19 cellular contexts compared by ENCODE assay signal in the genomic region with DNA sequence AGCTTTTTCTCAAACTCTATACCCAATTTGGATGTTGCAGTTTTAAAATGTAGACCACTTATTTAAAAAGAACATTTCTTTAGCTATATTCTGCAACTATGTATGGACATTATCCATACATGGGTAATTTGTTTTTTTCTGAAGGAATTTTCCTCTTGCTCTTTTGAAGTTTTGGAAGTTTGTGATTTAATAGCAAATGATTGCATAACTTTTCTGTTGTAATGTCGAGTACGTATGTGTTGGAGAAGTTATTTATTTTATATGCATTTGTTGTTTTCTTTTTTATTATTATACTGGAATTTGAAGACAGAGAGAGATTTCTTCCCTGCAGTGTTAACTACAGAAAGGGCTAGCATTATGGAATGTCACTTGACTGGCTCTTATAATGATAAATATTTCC.
DNase-seq lines count a peak whose midpoint lies in the region; ATAC-seq, FAIRE-seq and TF ChIP-seq lines count a peak whose summit lies in the region.
"Had no signal": no experiment of that assay in that cellular context is flagged by ENCODE, and none has a peak within 500 bp of the region (broad histone marks: within the 10 kb centered on the region; RNA-seq: fewer than 3 reads in every experiment).

No MANE protein-coding gene starts in this region.

- H3K4me2 ChIP-seq in HCT116 (ENCODE audit: low read length), result no peak overlapping the region
- H3K4me2 ChIP-seq in smooth muscle cell, result no peak overlapping the region
- H3K4me2 ChIP-seq: A549; BLaER1 treated with 17β-estradiol and CSF1 and Interleukin-3, amounts not matched to agents 10 nM and 100 nM had no signal

- H4K20me1 ChIP-seq in HCT116 (ENCODE audit: insufficient read depth) (no peaks in the 10 kb centered on the region), smooth muscle cell (ENCODE audit: low read depth) (no peaks in the 10 kb centered on the region)
- H4K20me1 ChIP-seq: BLaER1 treated with 17β-estradiol and CSF1 and Interleukin-3, amounts not matched to agents 10 nM and 100 nM had no signal

- POLR2A ChIA-PET in HCT116 (lab: Charles Lee), result interaction anchor here (0.5 kb wide), 1 partner anchor 694 kb away, joined by 3 read pairs; no protein-coding TSS in a partner anchor

- no peak overlapping the region for H3K27ac Mint-ChIP-seq in activated T-helper 2 cell treated with anti-CD3 and anti-CD28 coated beads, Interferon-gamma antibody, Interleukin-2, Interleukin-4, amounts not matched to agents 10 μg/mL and 5 μg/mL and 100 μg/mL, durations not matched to agents 14 hours and 24 hours and 36 hours
- H3K27ac Mint-ChIP-seq: CD4-positive, alpha-beta T cell; CD8-positive, alpha-beta memory T cell; HFFc6 had no signal

- no peak for TF ChIP-seq POLR2A in HCT116 (IDR thresholded peaks at IDR 0.05; ENCODE audit: borderline replicate concordance, extremely low read depth, insufficient read depth, insufficient read length)

- H3K9me3 ChIP-seq in HCT116 (ENCODE audit: control insufficient read depth in 1 of 2, insufficient read depth in 1 of 2, low read depth in 1 of 2, low read length in 2 of 2) (no peaks in the 10 kb centered on the region), SK-N-MC (ENCODE audit: low read depth, low read length) (no peaks in the 10 kb centered on the region), smooth muscle cell (replicated peaks; ENCODE audit: low read depth) (no peaks in the 10 kb centered on the region)
- H3K9me3 ChIP-seq: A549; BE2C; BLaER1 treated with 17β-estradiol and CSF1 and Interleukin-3, amounts not matched to agents 10 nM and 100 nM had no signal

- H2AFZ ChIP-seq in HCT116 (ENCODE audit: low read depth, low read length, poor library complexity, severe bottlenecking) (peak overlapping the region; percentile 92), smooth muscle cell (ENCODE audit: low read depth) (peak overlapping the region; percentile 92)

- CTCF ChIA-PET in HCT116 (lab: Charles Lee), result interaction anchor here (0.7 to 2.6 kb wide), 13 partner anchors 12 to 691 kb away, joined by 3 to 38 read pairs (median 5); no protein-coding TSS in a partner anchor

- no peaks in the 10 kb centered on the region for H3K9me2 ChIP-seq in HCT116 (ENCODE audit: insufficient read depth)

- peaks cover 7% of the 10 kb centered on the region for H3F3A ChIP-seq in smooth muscle cell (ENCODE audit: low read depth)

- WGBS in smooth muscle cell (ENCODE audit: low lambda C conversion rate), result 83% methylated on average over 2 of the region's 2 CpGs

- intact Hi-C loops in HCT116 (cut with micrococcal nuclease), result loop anchor here (1.0 to 5.0 kb wide), 4 partner anchors 317 to 727 kb away; no protein-coding TSS in a partner anchor
- intact Hi-C loops in activated T-helper 2 cell treated with anti-CD3 and anti-CD28 coated beads, Interferon-gamma antibody, Interleukin-2, Interleukin-4, amounts not matched to agents 10 μg/mL and 5 μg/mL and 100 μg/mL, durations not matched to agents 14 hours and 24 hours and 36 hours (cut with micrococcal nuclease), result loop anchor here (1.0 to 2.0 kb wide), 2 partner anchors 543 to 688 kb away; no protein-coding TSS in a partner anchor

- no peak overlapping the region for H3K9ac ChIP-seq in HCT116 (ENCODE audit: low read length)
- H3K9ac ChIP-seq in SK-N-MC (ENCODE audit: insufficient read length), result no peak overlapping the region
- H3K9ac ChIP-seq in smooth muscle cell (ENCODE audit: low read depth), result no peak overlapping the region
- H3K9ac ChIP-seq: BLaER1 treated with 17β-estradiol and CSF1 and Interleukin-3, amounts not matched to agents 10 nM and 100 nM had no signal

- peak; percentile 8 for FAIRE-seq in frontal cortex (lab: Jason Lieb, UNC)
- FAIRE-seq: A549 had no signal

- H3K27me3 ChIP-seq in HCT116 (ENCODE audit: insufficient read depth, low read length), result no peaks in the 10 kb centered on the region
- no peaks in the 10 kb centered on the region for H3K27me3 ChIP-seq in smooth muscle cell (ENCODE audit: low read depth)
- H3K27me3 ChIP-seq: BE2C; BLaER1 treated with 17β-estradiol and CSF1 and Interleukin-3, amounts not matched to agents 10 nM and 100 nM had no signal

- no TSS peak for BruUV-seq in HCT116 (replicated peaks; lab: Mats Ljungman, UMichigan)

- no peak for DNase-seq in HCT116 (ENCODE audit: low read depth, low spot score)
- DNase-seq in SK-N-MC (ENCODE audit: low read depth, low spot score), result no peak
- no peak for DNase-seq in frontal cortex (ENCODE audit: low spot score in 2 of 2)
- DNase-seq in smooth muscle cell (lab: John Stamatoyannopoulos, UW; ENCODE audit: unreplicated experiment), result no peak
- no peak for DNase-seq in NCI-H2107 (lab: John Stamatoyannopoulos, UW)
- no peak for DNase-seq in activated T-helper 2 cell treated with anti-CD3 and anti-CD28 coated beads, Interferon-gamma antibody, Interleukin-2, Interleukin-4, amounts not matched to agents 10 μg/mL and 5 μg/mL and 100 μg/mL, durations not matched to agents 14 hours and 24 hours and 36 hours (ENCODE audit: low spot score)
- no peak for DNase-seq in RKO (ENCODE audit: low spot score)
- DNase-seq: 8988T; ACHN; BE2C; Calu3; CD4-positive, alpha-beta T cell; CD8-positive, alpha-beta memory T cell; DMS79 treated with DMSO at 0.1 percent for 48 hours; H9; HFFc6 had no signal

- no peaks in the 10 kb centered on the region for H3K4me1 Mint-ChIP-seq in activated T-helper 2 cell treated with anti-CD3 and anti-CD28 coated beads, Interferon-gamma antibody, Interleukin-2, Interleukin-4, amounts not matched to agents 10 μg/mL and 5 μg/mL and 100 μg/mL, durations not matched to agents 14 hours and 24 hours and 36 hours (ENCODE audit: low read depth)
- H3K4me1 Mint-ChIP-seq: CD8-positive, alpha-beta memory T cell had no signal

- H3K4me1 ChIP-seq in HCT116 (ENCODE audit: control insufficient read depth in 1 of 2, insufficient read depth in 2 of 2, low read length in 2 of 2) (peaks cover 0 to 9% of the 10 kb centered on the region in 2 experiments; a peak in 1 of 4 replicates), smooth muscle cell (ENCODE audit: low read depth) (peaks cover 5% of the 10 kb centered on the region)
- H3K4me1 ChIP-seq: BE2C had no signal

- H3K27ac ChIP-seq in HCT116 (ENCODE audit: low read depth, low read length), result no peak overlapping the region
- H3K27ac ChIP-seq in SK-N-MC, result 0 out of 2 replicates have a peak overlapping the region, but pooled peaks have one; percentile 0
- peak overlapping the region; percentile 49 for H3K27ac ChIP-seq in smooth muscle cell (ENCODE audit: low read depth)
- H3K27ac ChIP-seq: A549; BLaER1 treated with 17β-estradiol and CSF1 and Interleukin-3, amounts not matched to agents 10 nM and 100 nM had no signal

- peaks cover 3% of the 10 kb centered on the region for H3K27me3 Mint-ChIP-seq in activated T-helper 2 cell treated with anti-CD3 and anti-CD28 coated beads, Interferon-gamma antibody, Interleukin-2, Interleukin-4, amounts not matched to agents 10 μg/mL and 5 μg/mL and 100 μg/mL, durations not matched to agents 14 hours and 24 hours and 36 hours (ENCODE audit: low read depth)
- H3K27me3 Mint-ChIP-seq: CD4-positive, alpha-beta T cell had no signal

- no peak overlapping the region for H3K4me3 Mint-ChIP-seq in activated T-helper 2 cell treated with anti-CD3 and anti-CD28 coated beads, Interferon-gamma antibody, Interleukin-2, Interleukin-4, amounts not matched to agents 10 μg/mL and 5 μg/mL and 100 μg/mL, durations not matched to agents 14 hours and 24 hours and 36 hours (ENCODE audit: low read depth)
- H3K4me3 Mint-ChIP-seq: CD14-positive monocyte; CD4-positive, alpha-beta T cell; CD8-positive, alpha-beta memory T cell; H9; HFFc6 had no signal

- no peak for ATAC-seq in HCT116

- no peaks in the 10 kb centered on the region for H3K36me3 Mint-ChIP-seq in activated T-helper 2 cell treated with anti-CD3 and anti-CD28 coated beads, Interferon-gamma antibody, Interleukin-2, Interleukin-4, amounts not matched to agents 10 μg/mL and 5 μg/mL and 100 μg/mL, durations not matched to agents 14 hours and 24 hours and 36 hours (ENCODE audit: low read depth)
- H3K36me3 Mint-ChIP-seq: CD14-positive monocyte; CD8-positive, alpha-beta memory T cell had no signal

- no peaks in the 10 kb centered on the region for H3K79me2 ChIP-seq in HCT116 (ENCODE audit: insufficient read depth, low read length)
- no peaks in the 10 kb centered on the region for H3K79me2 ChIP-seq in smooth muscle cell (ENCODE audit: low read depth)

- RAD21 ChIA-PET in HCT116 (lab: Charles Lee; ENCODE audit: low non-redundant PET in 1 of 2, low total read pairs in 2 of 2, uncharacterized antibody in 2 of 2, unreplicated experiment in 2 of 2), result interaction anchor here (1.1 to 2.3 kb wide), 3 partner anchors 543 to 689 kb away, joined by 7 to 13 read pairs (median 7); no protein-coding TSS in a partner anchor

- H3K4me3 ChIP-seq in HCT116 (replicated peaks in 1 of 2; ENCODE audit: low read depth in 1 of 2, low read length in 2 of 2) (no peak overlapping the region), SK-N-MC (no peak overlapping the region), smooth muscle cell (no peak overlapping the region)
- H3K4me3 ChIP-seq: A549; BLaER1 treated with 17β-estradiol and CSF1 and Interleukin-3, amounts not matched to agents 10 nM and 100 nM had no signal

- H3K9me3 Mint-ChIP-seq in activated T-helper 2 cell treated with anti-CD3 and anti-CD28 coated beads, Interferon-gamma antibody, Interleukin-2, Interleukin-4, amounts not matched to agents 10 μg/mL and 5 μg/mL and 100 μg/mL, durations not matched to agents 14 hours and 24 hours and 36 hours, result no peaks in the 10 kb centered on the region
- H3K9me3 Mint-ChIP-seq: CD14-positive monocyte; CD4-positive, alpha-beta T cell; H9; HFFc6 had no signal

- H3K36me3 ChIP-seq in HCT116 (ENCODE audit: control insufficient read depth in 1 of 2, insufficient read depth in 2 of 2, low read length in 2 of 2) (no peaks in the 10 kb centered on the region), SK-N-MC (ENCODE audit: insufficient read depth, low read length) (no peaks in the 10 kb centered on the region), smooth muscle cell (ENCODE audit: low read depth) (no peaks in the 10 kb centered on the region)
- H3K36me3 ChIP-seq: BE2C; BLaER1 treated with 17β-estradiol and CSF1 and Interleukin-3, amounts not matched to agents 10 nM and 100 nM had no signal

- TF ChIP-seq RAD21 in HCT116 (IDR thresholded peaks at IDR 0.05; ENCODE audit: low read depth), result no peak

- TF ChIP-seq CTCF in HCT116 (IDR thresholded peaks at IDR 0.05 in 2 of 3, conservative IDR thresholded peaks at IDR 0.05 in 1 of 3; ENCODE audit: borderline replicate concordance in 1 of 3, insufficient read depth in 1 of 3, low read depth in 2 of 3, low read length in 2 of 3) (no peak), smooth muscle cell (IDR thresholded peaks at IDR 0.05; ENCODE audit: borderline replicate concordance, insufficient read depth, poor library complexity, severe bottlenecking) (no peak)

TF ChIP-seq in HCT116, 20 proteins besides CTCF, POLR2A, EP300 and RAD21 (continues in another document):
- TF ChIP-seq ZNF274 (IDR thresholded peaks at IDR 0.05; ENCODE audit: low read depth, low read length), result no peak
- TF ChIP-seq ELF1 (IDR thresholded peaks at IDR 0.05; ENCODE audit: borderline replicate concordance, low read depth), result no peak
- no peak for TF ChIP-seq CEBPB (IDR thresholded peaks at IDR 0.05; ENCODE audit: low read depth)
- TF ChIP-seq EZH2phosphoT487 (IDR thresholded peaks at IDR 0.05; ENCODE audit: borderline replicate concordance), result no peak
- TF ChIP-seq FOSL1 (IDR thresholded peaks at IDR 0.05; ENCODE audit: low read depth), result no peak
- TF ChIP-seq ZFX (IDR thresholded peaks at IDR 0.05), result no peak
